Comparison of ENCODE assay signal across 16 cellular contexts in genomic region chr11:128204898-128205297, GRCh38.
DNase-seq lines count a peak whose midpoint lies in the region; ATAC-seq and TF ChIP-seq lines count a peak whose summit lies in the region.
"Had no signal": no experiment of that assay in that cellular context is flagged by ENCODE, and none has a peak within 500 bp of the region (broad histone marks: within the 10 kb centered on the region; RNA-seq: fewer than 3 reads in every experiment).

No MANE protein-coding gene starts in this region.

- no peaks in the 10 kb centered on the region for H4K20me1 ChIP-seq in SK-N-SH (ENCODE audit: insufficient read depth)

- H3K9ac ChIP-seq in SK-N-SH (no peak overlapping the region), endodermal cell (ENCODE audit: extremely low read depth, low read length, poor library complexity, severe bottlenecking) (no peak overlapping the region)
- H3K9ac ChIP-seq: GM23248 had no signal

- H3K4me1 ChIP-seq in SK-N-SH (ENCODE audit: control insufficient read depth in 1 of 2, insufficient read depth in 2 of 2, low read depth in 1 of 2, low read length in 1 of 2) (peaks cover 3 to 23% of the 10 kb centered on the region in 2 experiments), endodermal cell (ENCODE audit: control insufficient read depth, insufficient read depth, low read length) (no peaks in the 10 kb centered on the region)
- H3K4me1 ChIP-seq: HAP-1 had no signal

- H3K4me2 ChIP-seq in SK-N-SH = no peak overlapping the region
- H3K4me2 ChIP-seq: A549 had no signal

- POLR2A ChIA-PET in SK-N-SH (lab: Yijun Ruan, JAX) = no interaction called here

- no peak for DNase-seq in SK-N-SH
- no peak for DNase-seq in endodermal cell
- DNase-seq in glutamatergic neuron = no peak
- DNase-seq in type B pancreatic cell (ENCODE audit: extremely low spot score, unreplicated experiment) = no peak
- no peak for DNase-seq in activated naive CD4-positive, alpha-beta T cell treated with anti-CD3 and anti-CD28 coated beads, Interleukin-2, amount 10 ng/mL, durations not matched to agents 7 days and 5 days
- DNase-seq: AML-193; Caco-2; CD4-positive, alpha-beta T cell; GM23248 had no signal

- CTCF ChIA-PET in SK-N-SH (lab: Yijun Ruan, JAX) = no interaction called here
- CTCF ChIA-PET in activated naive CD4-positive, alpha-beta T cell treated with anti-CD3 and anti-CD28 coated beads, Interleukin-2, amount 10 ng/mL, durations not matched to agents 7 days and 5 days (lab: Charles Lee) = no interaction called here

- H3K36me3 Mint-ChIP-seq in endodermal cell (ENCODE audit: low read depth) = no peaks in the 10 kb centered on the region
- H3K36me3 Mint-ChIP-seq in glutamatergic neuron (ENCODE audit: unreplicated experiment) = no peaks in the 10 kb centered on the region
- H3K36me3 Mint-ChIP-seq in type B pancreatic cell = peaks cover 4% of the 10 kb centered on the region
- peaks cover 2% of the 10 kb centered on the region for H3K36me3 Mint-ChIP-seq in activated naive CD4-positive, alpha-beta T cell treated with anti-CD3 and anti-CD28 coated beads, Interleukin-2, amount 10 ng/mL, durations not matched to agents 7 days and 5 days

- H3K4me3 ChIP-seq in SK-N-SH (ENCODE audit: low read depth in 2 of 2, low read length in 1 of 2) = no peak overlapping the region
- H3K4me3 ChIP-seq in endodermal cell (ENCODE audit: low read length) = no peak overlapping the region
- H3K4me3 ChIP-seq: A549, GM23248, HAP-1 had no signal

- H2AFZ ChIP-seq in SK-N-SH (ENCODE audit: low read depth) = no peak overlapping the region
- H2AFZ ChIP-seq: GM23248 had no signal

- no peak for ATAC-seq in SK-N-SH treated with all-trans-retinoic acid at 6 μM for 48 hours
- no peak for ATAC-seq in GM21717 (IDR thresholded peaks at IDR 0.05; ENCODE audit: unreplicated experiment)
- no peak for ATAC-seq in GM21825 (IDR thresholded peaks at IDR 0.05; ENCODE audit: unreplicated experiment)
- ATAC-seq: A549 had no signal

- TF ChIP-seq CTCF in SK-N-SH (IDR thresholded peaks at IDR 0.05) = peak; percentile 17; the same call in 1 of the 2 replicates
- TF ChIP-seq CTCF in endodermal cell (conservative IDR thresholded peaks at IDR 0.05) = peak; percentile 32
- peak; percentile 31 for TF ChIP-seq CTCF in glutamatergic neuron (IDR thresholded peaks at IDR 0.05; ENCODE audit: partially characterized antibody, unreplicated experiment)
- peak; percentile 54 for TF ChIP-seq CTCF in type B pancreatic cell (conservative IDR thresholded peaks at IDR 0.05)

- H3K4me3 Mint-ChIP-seq in endodermal cell (no peak overlapping the region), glutamatergic neuron (ENCODE audit: unreplicated experiment) (no peak overlapping the region), type B pancreatic cell (no peak overlapping the region)
- H3K4me3 Mint-ChIP-seq in activated naive CD4-positive, alpha-beta T cell treated with anti-CD3 and anti-CD28 coated beads, Interleukin-2, amount 10 ng/mL, durations not matched to agents 7 days and 5 days = no peak overlapping the region
- H3K4me3 Mint-ChIP-seq: CD4-positive, alpha-beta T cell had no signal

- H3K79me2 ChIP-seq in SK-N-SH (ENCODE audit: insufficient read depth) = no peaks in the 10 kb centered on the region

- H3K9me3 Mint-ChIP-seq in endodermal cell = no peaks in the 10 kb centered on the region
- no peaks in the 10 kb centered on the region for H3K9me3 Mint-ChIP-seq in glutamatergic neuron (ENCODE audit: unreplicated experiment)
- H3K9me3 Mint-ChIP-seq in type B pancreatic cell = peaks cover 18% of the 10 kb centered on the region
- H3K9me3 Mint-ChIP-seq in activated naive CD4-positive, alpha-beta T cell treated with anti-CD3 and anti-CD28 coated beads, Interleukin-2, amount 10 ng/mL, durations not matched to agents 7 days and 5 days = peaks cover 5% of the 10 kb centered on the region

- H3K36me3 ChIP-seq in SK-N-SH (replicated peaks in 1 of 2; ENCODE audit: control insufficient read depth in 1 of 2, insufficient read depth in 2 of 2, low read length in 1 of 2) (peaks cover 0 to 4% of the 10 kb centered on the region in 2 experiments), endodermal cell (ENCODE audit: control insufficient read depth, insufficient read depth, low read length) (no peaks in the 10 kb centered on the region)
- H3K36me3 ChIP-seq: HAP-1 had no signal

- peaks cover 32% of the 10 kb centered on the region for H3F3A ChIP-seq in SK-N-SH (replicated peaks; ENCODE audit: insufficient read depth)

- H3K27ac Mint-ChIP-seq in endodermal cell (no peak overlapping the region), glutamatergic neuron (ENCODE audit: unreplicated experiment) (no peak overlapping the region), type B pancreatic cell (no peak overlapping the region)
- H3K27ac Mint-ChIP-seq in activated naive CD4-positive, alpha-beta T cell treated with anti-CD3 and anti-CD28 coated beads, Interleukin-2, amount 10 ng/mL, durations not matched to agents 7 days and 5 days = no peak overlapping the region
- H3K27ac Mint-ChIP-seq: CD4-positive, alpha-beta T cell had no signal

- TF ChIP-seq RAD21 in SK-N-SH (IDR thresholded peaks at IDR 0.05; ENCODE audit: low read length) = no peak

- H3K27ac ChIP-seq in SK-N-SH (ENCODE audit: low read depth in 2 of 2, low read length in 1 of 2) = no peak overlapping the region
- H3K27ac ChIP-seq in endodermal cell (ENCODE audit: low read depth, low read length) = no peak overlapping the region
- H3K27ac ChIP-seq: 22Rv1, C4-2B, GM23248 had no signal

- H3K27me3 ChIP-seq in SK-N-SH (ENCODE audit: insufficient read depth) (no peaks in the 10 kb centered on the region), endodermal cell (ENCODE audit: control insufficient read depth, insufficient read depth, low read length, poor library complexity, severe bottlenecking) (no peaks in the 10 kb centered on the region)

- 93% methylated on average over 3 of the region's 3 CpGs for WGBS in SK-N-SH (ENCODE audit: low lambda C conversion rate)
- WGBS in endodermal cell (ENCODE audit: insufficient coverage in 1 of 2, insufficient read length in 1 of 2), 2 experiments = 88 to 93% methylated on average over 2 to 3 of the region's 3 CpGs

- H3K4me1 Mint-ChIP-seq in endodermal cell (no peaks in the 10 kb centered on the region), glutamatergic neuron (ENCODE audit: low read depth, unreplicated experiment) (no peaks in the 10 kb centered on the region), type B pancreatic cell (ENCODE audit: unreplicated experiment) (peaks cover 4% of the 10 kb centered on the region)
- H3K4me1 Mint-ChIP-seq in activated naive CD4-positive, alpha-beta T cell treated with anti-CD3 and anti-CD28 coated beads, Interleukin-2, amount 10 ng/mL, durations not matched to agents 7 days and 5 days = peaks cover 3% of the 10 kb centered on the region

- H3K9me2 ChIP-seq in SK-N-SH = no peaks in the 10 kb centered on the region

- H3K27me3 Mint-ChIP-seq in endodermal cell (ENCODE audit: insufficient read depth) (no peaks in the 10 kb centered on the region), glutamatergic neuron (ENCODE audit: unreplicated experiment) (no peaks in the 10 kb centered on the region), type B pancreatic cell (peaks cover 3% of the 10 kb centered on the region)
- no peaks in the 10 kb centered on the region for H3K27me3 Mint-ChIP-seq in activated naive CD4-positive, alpha-beta T cell treated with anti-CD3 and anti-CD28 coated beads, Interleukin-2, amount 10 ng/mL, durations not matched to agents 7 days and 5 days
- H3K27me3 Mint-ChIP-seq: CD4-positive, alpha-beta T cell had no signal

- H3K9me3 ChIP-seq in SK-N-SH (no peaks in the 10 kb centered on the region), endodermal cell (ENCODE audit: control insufficient read depth, low read length) (no peaks in the 10 kb centered on the region)
- H3K9me3 ChIP-seq: HAP-1 had no signal

- TF ChIP-seq EP300 in SK-N-SH (IDR thresholded peaks at IDR 0.05; ENCODE audit: borderline replicate concordance in 1 of 2, low read depth in 1 of 2, low read length in 1 of 2) = no peak

TF ChIP-seq in SK-N-SH, 30 proteins besides CTCF, POLR2A, EP300 and RAD21 (continues in another document):
- TF ChIP-seq PBX3 (IDR thresholded peaks at IDR 0.05) (no peak), RXRA (IDR thresholded peaks at IDR 0.05; ENCODE audit: borderline replicate concordance, low read depth) (no peak), MXI1 (IDR thresholded peaks at IDR 0.05; ENCODE audit: low read depth, low read length) (no peak), TCF12 (IDR thresholded peaks at IDR 0.05) (no peak), FOSL2 (IDR thresholded peaks at IDR 0.05; ENCODE audit: borderline replicate concordance, low read depth) (no peak)

TF ChIP-seq in SK-N-SH treated with all-trans-retinoic acid at 6 μM for 48 hours, 23 proteins besides CTCF, POLR2A, EP300 and RAD21:
- TF ChIP-seq ZC3H10 (CRISPR knock-in tag; IDR thresholded peaks at IDR 0.05) = no peak
- TF ChIP-seq ZNF8 (CRISPR knock-in tag; IDR thresholded peaks at IDR 0.05) = no peak
- TF ChIP-seq ZNF70 (CRISPR knock-in tag; IDR thresholded peaks at IDR 0.05) = no peak
- no peak for TF ChIP-seq SNAI2 (CRISPR knock-in tag; IDR thresholded peaks at IDR 0.05)
- no peak for TF ChIP-seq CSDC2 (CRISPR knock-in tag; IDR thresholded peaks at IDR 0.05)
- TF ChIP-seq TCF4 (CRISPR knock-in tag; IDR thresholded peaks at IDR 0.05; ENCODE audit: borderline replicate concordance) = no peak
- no peak for TF ChIP-seq RARB (CRISPR knock-in tag; IDR thresholded peaks at IDR 0.05)
- no peak for TF ChIP-seq OSR1 (CRISPR knock-in tag; IDR thresholded peaks at IDR 0.05)
- TF ChIP-seq ZFP3 (CRISPR knock-in tag; IDR thresholded peaks at IDR 0.05) = no peak
- no peak for TF ChIP-seq PATZ1 (CRISPR knock-in tag; IDR thresholded peaks at IDR 0.05; ENCODE audit: borderline replicate concordance)
TF ChIP-seq in SK-N-SH treated with all-trans-retinoic acid at 6 μM for 48 hours: peak in this region for 0.
